Comparison of ENCODE assay signal across 1 cellular context in genomic region chr22:38220163-38220562, GRCh38.
TF ChIP-seq lines count a peak whose summit lies in the region.

No MANE protein-coding gene starts in this region.

TF ChIP-seq in IMR-90, 13 proteins besides CTCF, POLR2A, EP300 and RAD21:
- no peak for TF ChIP-seq SMC3 (IDR thresholded peaks at IDR 0.05; ENCODE audit: low read depth, low read length)
- TF ChIP-seq BHLHE40 (IDR thresholded peaks at IDR 0.05; ENCODE audit: low read depth, low read length) = no peak
- TF ChIP-seq, protein P1, sequence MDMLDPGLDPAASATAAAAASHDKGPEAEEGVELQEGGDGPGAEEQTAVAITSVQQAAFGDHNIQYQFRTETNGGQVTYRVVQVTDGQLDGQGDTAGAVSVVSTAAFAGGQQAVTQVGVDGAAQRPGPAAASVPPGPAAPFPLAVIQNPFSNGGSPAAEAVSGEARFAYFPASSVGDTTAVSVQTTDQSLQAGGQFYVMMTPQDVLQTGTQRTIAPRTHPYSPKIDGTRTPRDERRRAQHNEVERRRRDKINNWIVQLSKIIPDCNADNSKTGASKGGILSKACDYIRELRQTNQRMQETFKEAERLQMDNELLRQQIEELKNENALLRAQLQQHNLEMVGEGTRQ (IDR thresholded peaks at IDR 0.05; ENCODE audit: low read depth, low read length) = no peak
- TF ChIP-seq CHD1 (IDR thresholded peaks at IDR 0.05; ENCODE audit: low read depth, low read length) = no peak
- no peak for TF ChIP-seq CEBPB (IDR thresholded peaks at IDR 0.05; ENCODE audit: low read depth, low read length)
